15 cellular contexts compared by ENCODE assay signal in genomic region chr15:40460404-40460803, GRCh38. TPM values are rescaled to one million over a fixed set of nuclear protein-coding genes. Genes with fewer than 3 reads are reported as not detected.
DNase-seq lines count a peak whose midpoint lies in the region; ATAC-seq and TF ChIP-seq lines count a peak whose summit lies in the region.
"Had no signal": no experiment of that assay in that cellular context is flagged by ENCODE, and none has a peak within 500 bp of the region (broad histone marks: within the 10 kb centered on the region; RNA-seq: fewer than 3 reads in every experiment).

No MANE protein-coding gene starts in this region.

- H3K4me1 Mint-ChIP-seq in CD4-positive, alpha-beta T cell (ENCODE audit: low read depth) = peaks cover 33% of the 10 kb centered on the region
- H3K4me1 Mint-ChIP-seq in activated T-helper 1 cell treated with anti-CD3 and anti-CD28 coated beads, Interleukin-12 subunit alpha, Interleukin-12 subunit beta, Interleukin-2, Interleukin-4 antibody, amounts not matched to agents 30 ng/mL and 10 ng/mL and 1 ng/mL, durations not matched to agents 14 hours and 24 hours and 36 hours (ENCODE audit: low read depth) = peaks cover 19% of the 10 kb centered on the region
- peaks cover 20% of the 10 kb centered on the region for H3K4me1 Mint-ChIP-seq in stimulated activated effector memory CD8-positive, alpha-beta T cell treated with anti-CD3 and anti-CD28 coated beads, Interleukin-12 subunit alpha, Interleukin-12 subunit beta, amount 100 ng/mL, for 72 hours
- H3K4me1 Mint-ChIP-seq in type B pancreatic cell (ENCODE audit: unreplicated experiment) (peaks cover 13% of the 10 kb centered on the region), WTC11 (peaks cover 12% of the 10 kb centered on the region)

- CTCF ChIA-PET in CD4-positive, alpha-beta T cell (lab: Charles Lee) = no interaction called here
- CTCF ChIA-PET in WTC11 (lab: Charles Lee) = no interaction called here

- no peak for ATAC-seq in CD4-positive, alpha-beta T cell (ENCODE audit: poor library complexity)
- ATAC-seq in stimulated activated effector memory CD8-positive, alpha-beta T cell treated with anti-CD3 and anti-CD28 coated beads, Interleukin-12 subunit alpha, Interleukin-12 subunit beta, amount 100 ng/mL, for 72 hours = no peak
- no peak for ATAC-seq in WTC11
- ATAC-seq: HCT116, HepG2 had no signal

- intact Hi-C loops in CD4-positive, alpha-beta T cell (cut with DNase I, micrococcal nuclease) = no loop called here
- intact Hi-C loops in activated T-helper 1 cell treated with anti-CD3 and anti-CD28 coated beads, Interleukin-12 subunit alpha, Interleukin-12 subunit beta, Interleukin-2, Interleukin-4 antibody, amounts not matched to agents 30 ng/mL and 10 ng/mL and 1 ng/mL, durations not matched to agents 14 hours and 24 hours and 36 hours (cut with micrococcal nuclease) = no loop called here

- no peak overlapping the region for H3K27ac ChIP-seq in CD4-positive, alpha-beta T cell (ENCODE audit: low read depth, low read length)
- H3K27ac ChIP-seq: C4-2B had no signal

- H3K4me3 Mint-ChIP-seq in CD4-positive, alpha-beta T cell = no peak overlapping the region
- H3K4me3 Mint-ChIP-seq in activated T-helper 1 cell treated with anti-CD3 and anti-CD28 coated beads, Interleukin-12 subunit alpha, Interleukin-12 subunit beta, Interleukin-2, Interleukin-4 antibody, amounts not matched to agents 30 ng/mL and 10 ng/mL and 1 ng/mL, durations not matched to agents 14 hours and 24 hours and 36 hours = no peak overlapping the region
- no peak overlapping the region for H3K4me3 Mint-ChIP-seq in stimulated activated effector memory CD8-positive, alpha-beta T cell treated with anti-CD3 and anti-CD28 coated beads, Interleukin-12 subunit alpha, Interleukin-12 subunit beta, amount 100 ng/mL, for 72 hours
- H3K4me3 Mint-ChIP-seq in type B pancreatic cell (no peak overlapping the region), WTC11 (no peak overlapping the region)
- H3K4me3 Mint-ChIP-seq: CD8-positive, alpha-beta memory T cell had no signal

- POLR2A ChIA-PET in CD4-positive, alpha-beta T cell (lab: Charles Lee) = interaction anchor here (0.8 kb wide), 1 partner anchor 10 kb away, joined by 3 read pairs; no protein-coding TSS in a partner anchor
- POLR2A ChIA-PET in WTC11 (lab: Charles Lee) = no interaction called here

- DNase-seq in CD4-positive, alpha-beta T cell = no peak
- no peak for DNase-seq in activated T-helper 1 cell treated with anti-CD3 and anti-CD28 coated beads, Interleukin-12 subunit alpha, Interleukin-12 subunit beta, Interleukin-2, Interleukin-4 antibody, amounts not matched to agents 30 ng/mL and 10 ng/mL and 1 ng/mL, durations not matched to agents 14 hours and 24 hours and 36 hours (ENCODE audit: low spot score)
- DNase-seq in islet precursor cell (peak; percentile 71), type B pancreatic cell (ENCODE audit: extremely low spot score, unreplicated experiment) (no peak), WTC11 (ENCODE audit: low spot score) (no peak), retina (no peak)
- no peak for DNase-seq in stimulated activated effector memory CD8-positive, alpha-beta T cell treated with anti-CD3 and anti-CD28 coated beads, Interleukin-12 subunit alpha, Interleukin-12 subunit beta, amount 100 ng/mL, for 72 hours (ENCODE audit: low spot score in 2 of 2)
- DNase-seq: BE2C; Caco-2; CD8-positive, alpha-beta memory T cell; DND-41; GDM1 had no signal

- H3K9me3 Mint-ChIP-seq in CD4-positive, alpha-beta T cell = no peaks in the 10 kb centered on the region
- H3K9me3 Mint-ChIP-seq in activated T-helper 1 cell treated with anti-CD3 and anti-CD28 coated beads, Interleukin-12 subunit alpha, Interleukin-12 subunit beta, Interleukin-2, Interleukin-4 antibody, amounts not matched to agents 30 ng/mL and 10 ng/mL and 1 ng/mL, durations not matched to agents 14 hours and 24 hours and 36 hours = no peaks in the 10 kb centered on the region
- H3K9me3 Mint-ChIP-seq in stimulated activated effector memory CD8-positive, alpha-beta T cell treated with anti-CD3 and anti-CD28 coated beads, Interleukin-12 subunit alpha, Interleukin-12 subunit beta, amount 100 ng/mL, for 72 hours = no peaks in the 10 kb centered on the region
- H3K9me3 Mint-ChIP-seq in type B pancreatic cell = no peaks in the 10 kb centered on the region
- no peaks in the 10 kb centered on the region for H3K9me3 Mint-ChIP-seq in WTC11
- H3K9me3 Mint-ChIP-seq: CD8-positive, alpha-beta memory T cell had no signal

- peak overlapping the region; percentile 14 for H3K27ac Mint-ChIP-seq in CD4-positive, alpha-beta T cell
- peak overlapping the region; percentile 23 for H3K27ac Mint-ChIP-seq in activated T-helper 1 cell treated with anti-CD3 and anti-CD28 coated beads, Interleukin-12 subunit alpha, Interleukin-12 subunit beta, Interleukin-2, Interleukin-4 antibody, amounts not matched to agents 30 ng/mL and 10 ng/mL and 1 ng/mL, durations not matched to agents 14 hours and 24 hours and 36 hours
- peak overlapping the region; percentile 37 for H3K27ac Mint-ChIP-seq in stimulated activated effector memory CD8-positive, alpha-beta T cell treated with anti-CD3 and anti-CD28 coated beads, Interleukin-12 subunit alpha, Interleukin-12 subunit beta, amount 100 ng/mL, for 72 hours
- no peak overlapping the region for H3K27ac Mint-ChIP-seq in type B pancreatic cell
- H3K27ac Mint-ChIP-seq in WTC11 = no peak overlapping the region

- H3K27me3 Mint-ChIP-seq in CD4-positive, alpha-beta T cell = no peaks in the 10 kb centered on the region
- no peaks in the 10 kb centered on the region for H3K27me3 Mint-ChIP-seq in activated T-helper 1 cell treated with anti-CD3 and anti-CD28 coated beads, Interleukin-12 subunit alpha, Interleukin-12 subunit beta, Interleukin-2, Interleukin-4 antibody, amounts not matched to agents 30 ng/mL and 10 ng/mL and 1 ng/mL, durations not matched to agents 14 hours and 24 hours and 36 hours (ENCODE audit: insufficient read depth)
- no peaks in the 10 kb centered on the region for H3K27me3 Mint-ChIP-seq in type B pancreatic cell
- no peaks in the 10 kb centered on the region for H3K27me3 Mint-ChIP-seq in WTC11 (ENCODE audit: low read depth)
- H3K27me3 Mint-ChIP-seq: CD8-positive, alpha-beta memory T cell had no signal

- TF ChIP-seq CTCF in CD4-positive, alpha-beta T cell (IDR thresholded peaks at IDR 0.05) = no peak
- TF ChIP-seq CTCF in type B pancreatic cell (conservative IDR thresholded peaks at IDR 0.05) = no peak
- no peak for TF ChIP-seq CTCF in WTC11 (IDR thresholded peaks at IDR 0.05)

- H3K36me3 Mint-ChIP-seq in CD4-positive, alpha-beta T cell (ENCODE audit: low read depth) = peaks cover 35% of the 10 kb centered on the region
- peaks cover 6% of the 10 kb centered on the region for H3K36me3 Mint-ChIP-seq in activated T-helper 1 cell treated with anti-CD3 and anti-CD28 coated beads, Interleukin-12 subunit alpha, Interleukin-12 subunit beta, Interleukin-2, Interleukin-4 antibody, amounts not matched to agents 30 ng/mL and 10 ng/mL and 1 ng/mL, durations not matched to agents 14 hours and 24 hours and 36 hours (ENCODE audit: low read depth)
- peaks cover 21% of the 10 kb centered on the region for H3K36me3 Mint-ChIP-seq in stimulated activated effector memory CD8-positive, alpha-beta T cell treated with anti-CD3 and anti-CD28 coated beads, Interleukin-12 subunit alpha, Interleukin-12 subunit beta, amount 100 ng/mL, for 72 hours
- H3K36me3 Mint-ChIP-seq in type B pancreatic cell = no peaks in the 10 kb centered on the region
- peaks cover 24% of the 10 kb centered on the region for H3K36me3 Mint-ChIP-seq in WTC11

- H3K27me3 ChIP-seq in CD4-positive, alpha-beta T cell (ENCODE audit: control insufficient read depth, insufficient read depth, low read length) = no peaks in the 10 kb centered on the region
- H3K27me3 ChIP-seq: BE2C had no signal

- H3K9me3 ChIP-seq in CD4-positive, alpha-beta T cell (ENCODE audit: control insufficient read depth, low read length) = no peaks in the 10 kb centered on the region
- H3K9me3 ChIP-seq: BE2C, Caco-2 had no signal

TF ChIP-seq in WTC11, 78 proteins besides CTCF, POLR2A, EP300 and RAD21:
- TF ChIP-seq IRF1 (CRISPR knock-in tag; IDR thresholded peaks at IDR 0.05) = no peak

RNA-seq across cellular contexts. Expression of gene CHST14, which starts 10.4 kb away (rescaled TPM):
- total RNA-seq in CD4-positive, alpha-beta T cell = 1 to 10 TPM; 4.6 to 5.1 TPM
- 9.7 and 10.2 TPM in 2 replicates for total RNA-seq in activated T-helper 1 cell treated with anti-CD3 and anti-CD28 coated beads, Interleukin-12 subunit alpha, Interleukin-12 subunit beta, Interleukin-2, Interleukin-4 antibody, amounts not matched to agents 30 ng/mL and 10 ng/mL and 1 ng/mL, durations not matched to agents 14 hours and 24 hours and 36 hours
- total RNA-seq in type B pancreatic cell (ENCODE audit: low replicate concordance) (12.7 and 24.2 TPM in 2 replicates), WTC11 (2021) (21.3 to 29.5 TPM (median 26.2 TPM) in 3 replicates)

RNA-seq across cellular contexts. Expression of gene BAHD1, which starts 19.7 kb away (rescaled TPM):
- 10 to 100 TPM; 20.3 to 21.5 TPM for total RNA-seq in CD4-positive, alpha-beta T cell
- total RNA-seq in activated T-helper 1 cell treated with anti-CD3 and anti-CD28 coated beads, Interleukin-12 subunit alpha, Interleukin-12 subunit beta, Interleukin-2, Interleukin-4 antibody, amounts not matched to agents 30 ng/mL and 10 ng/mL and 1 ng/mL, durations not matched to agents 14 hours and 24 hours and 36 hours = 26.5 and 26.9 TPM in 2 replicates
- total RNA-seq in type B pancreatic cell (ENCODE audit: low replicate concordance) (21.6 and 24.8 TPM in 2 replicates), WTC11 (2021) (40.7 to 49.1 TPM (median 41.5 TPM) in 3 replicates)

RNA-seq across cellular contexts. Expression of gene IVD, which starts 54.8 kb away (rescaled TPM):
- 10 to 100 TPM; 30.7 to 31.9 TPM for total RNA-seq in CD4-positive, alpha-beta T cell
- total RNA-seq in activated T-helper 1 cell treated with anti-CD3 and anti-CD28 coated beads, Interleukin-12 subunit alpha, Interleukin-12 subunit beta, Interleukin-2, Interleukin-4 antibody, amounts not matched to agents 30 ng/mL and 10 ng/mL and 1 ng/mL, durations not matched to agents 14 hours and 24 hours and 36 hours = 59.6 and 65.2 TPM in 2 replicates
- total RNA-seq in type B pancreatic cell (ENCODE audit: low replicate concordance) (31.9 and 86.6 TPM in 2 replicates), WTC11 (2021) (82.2 to 96.1 TPM (median 89.3 TPM) in 3 replicates)

Comparison
In these comparisons a context has a peak if more than half of its experiments do, and no peak if none do; other contexts are left out.
1. H3K27ac Mint-ChIP-seq: peak in CD4-positive, alpha-beta T cell (single experiment), activated T-helper 1 cell treated with anti-CD3 and anti-CD28 coated beads, Interleukin-12 subunit alpha, Interleukin-12 subunit beta, Interleukin-2, Interleukin-4 antibody, amounts not matched to agents 30 ng/mL and 10 ng/mL and 1 ng/mL, durations not matched to agents 14 hours and 24 hours and 36 hours (single experiment) and stimulated activated effector memory CD8-positive, alpha-beta T cell treated with anti-CD3 and anti-CD28 coated beads, Interleukin-12 subunit alpha, Interleukin-12 subunit beta, amount 100 ng/mL, for 72 hours (single experiment); none in type B pancreatic cell (single experiment) and WTC11 (single experiment).